Comparison of ENCODE assay signal across 20 cellular contexts in genomic region chr14:99940064-99940463, GRCh38.
"Had no signal": no experiment of that assay in that cellular context is flagged by ENCODE, and none has a peak within 500 bp of the region (broad histone marks: within the 10 kb centered on the region; RNA-seq: fewer than 3 reads in every experiment).

No MANE protein-coding gene starts in this region.

- H3K27ac Mint-ChIP-seq: immature natural killer cell, memory B cell, mesothelial cell of epicardium had no signal

- H3K9me3 Mint-ChIP-seq: immature natural killer cell, memory B cell, mesothelial cell of epicardium had no signal

- ATAC-seq: foreskin keratinocyte, gastroesophageal sphincter, heart left ventricle, left colon, left lobe of liver, mucosa of descending colon had no signal

- H3K4me3 Mint-ChIP-seq: immature natural killer cell, memory B cell, mesothelial cell of epicardium had no signal

- H3K36me3 Mint-ChIP-seq: immature natural killer cell, memory B cell had no signal

- DNase-seq: dermis blood vessel endothelial cell; dorsolateral prefrontal cortex; effector CD4-positive, alpha-beta T cell; effector memory CD4-positive, alpha-beta T cell; foreskin keratinocyte; heart left ventricle; hypothalamus; immature natural killer cell; islet precursor cell; kidney; kidney glomerular epithelial cell; left colon; left ventricle myocardium inferior; mammary epithelial cell; mesendoderm; mucosa of descending colon had no signal

- H3K4me1 Mint-ChIP-seq: immature natural killer cell, memory B cell, mesothelial cell of epicardium had no signal
